Comparison of ENCODE assay signal across 2 cellular contexts in the genomic region with DNA sequence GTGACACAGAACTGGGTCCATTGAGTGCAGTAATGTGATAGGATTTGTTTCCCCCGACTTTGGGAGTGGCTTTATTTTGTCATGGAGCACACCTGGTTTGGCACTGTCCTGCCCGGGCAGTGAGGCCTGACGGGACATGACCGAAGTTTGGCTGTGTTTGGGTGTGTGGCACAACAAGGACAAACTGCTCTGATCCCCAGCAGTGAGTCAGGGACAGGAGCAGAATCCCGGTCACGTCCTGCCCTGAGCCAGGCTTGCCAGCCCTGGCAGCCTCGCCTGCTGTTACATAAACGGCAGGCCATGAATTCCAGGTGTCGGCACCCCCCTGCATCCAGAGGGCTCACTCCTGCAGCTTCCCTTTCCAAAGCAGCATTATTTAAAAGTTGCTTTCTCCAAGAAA.
TF ChIP-seq lines count a peak whose summit lies in the region.

No MANE protein-coding gene starts in this region.

TF ChIP-seq in WTC11, 78 proteins besides CTCF, POLR2A, EP300 and RAD21 (continues in another document):
- TF ChIP-seq ATF1 (CRISPR knock-in tag; IDR thresholded peaks at IDR 0.05) (no peak), ZNF425 (CRISPR knock-in tag; conservative IDR thresholded peaks at IDR 0.05) (no peak), FOXP1 (CRISPR knock-in tag; IDR thresholded peaks at IDR 0.05; ENCODE audit: borderline replicate concordance) (no peak), ZNF317 (CRISPR knock-in tag; IDR thresholded peaks at IDR 0.05; ENCODE audit: borderline replicate concordance, low read depth) (no peak), CREB1 (CRISPR knock-in tag; IDR thresholded peaks at IDR 0.05) (no peak), SOX15 (CRISPR knock-in tag; IDR thresholded peaks at IDR 0.05) (no peak), NFATC4 (CRISPR knock-in tag; IDR thresholded peaks at IDR 0.05) (no peak), PRRX2 (CRISPR knock-in tag; IDR thresholded peaks at IDR 0.05) (no peak), TEAD1 (CRISPR knock-in tag; IDR thresholded peaks at IDR 0.05) (no peak), ZNF416 (CRISPR knock-in tag; IDR thresholded peaks at IDR 0.05) (no peak), NR2C2 (CRISPR knock-in tag; IDR thresholded peaks at IDR 0.05) (no peak), ZNF396 (CRISPR knock-in tag; IDR thresholded peaks at IDR 0.05; ENCODE audit: borderline replicate concordance) (no peak), EMX1 (CRISPR knock-in tag; IDR thresholded peaks at IDR 0.05) (no peak), NFE2L1 (CRISPR knock-in tag; IDR thresholded peaks at IDR 0.05) (no peak)
- TF ChIP-seq, protein P1, sequence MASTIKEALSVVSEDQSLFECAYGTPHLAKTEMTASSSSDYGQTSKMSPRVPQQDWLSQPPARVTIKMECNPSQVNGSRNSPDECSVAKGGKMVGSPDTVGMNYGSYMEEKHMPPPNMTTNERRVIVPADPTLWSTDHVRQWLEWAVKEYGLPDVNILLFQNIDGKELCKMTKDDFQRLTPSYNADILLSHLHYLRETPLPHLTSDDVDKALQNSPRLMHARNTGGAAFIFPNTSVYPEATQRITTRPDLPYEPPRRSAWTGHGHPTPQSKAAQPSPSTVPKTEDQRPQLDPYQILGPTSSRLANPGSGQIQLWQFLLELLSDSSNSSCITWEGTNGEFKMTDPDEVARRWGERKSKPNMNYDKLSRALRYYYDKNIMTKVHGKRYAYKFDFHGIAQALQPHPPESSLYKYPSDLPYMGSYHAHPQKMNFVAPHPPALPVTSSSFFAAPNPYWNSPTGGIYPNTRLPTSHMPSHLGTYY (CRISPR knock-in tag; IDR thresholded peaks at IDR 0.05), result no peak
- TF ChIP-seq, protein P2, sequence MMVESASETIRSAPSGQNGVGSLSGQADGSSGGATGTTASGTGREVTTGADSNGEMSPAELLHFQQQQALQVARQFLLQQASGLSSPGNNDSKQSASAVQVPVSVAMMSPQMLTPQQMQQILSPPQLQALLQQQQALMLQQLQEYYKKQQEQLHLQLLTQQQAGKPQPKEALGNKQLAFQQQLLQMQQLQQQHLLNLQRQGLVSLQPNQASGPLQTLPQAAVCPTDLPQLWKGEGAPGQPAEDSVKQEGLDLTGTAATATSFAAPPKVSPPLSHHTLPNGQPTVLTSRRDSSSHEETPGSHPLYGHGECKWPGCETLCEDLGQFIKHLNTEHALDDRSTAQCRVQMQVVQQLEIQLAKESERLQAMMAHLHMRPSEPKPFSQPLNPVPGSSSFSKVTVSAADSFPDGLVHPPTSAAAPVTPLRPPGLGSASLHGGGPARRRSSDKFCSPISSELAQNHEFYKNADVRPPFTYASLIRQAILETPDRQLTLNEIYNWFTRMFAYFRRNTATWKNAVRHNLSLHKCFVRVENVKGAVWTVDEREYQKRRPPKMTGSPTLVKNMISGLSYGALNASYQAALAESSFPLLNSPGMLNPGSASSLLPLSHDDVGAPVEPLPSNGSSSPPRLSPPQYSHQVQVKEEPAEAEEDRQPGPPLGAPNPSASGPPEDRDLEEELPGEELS (CRISPR knock-in tag; IDR thresholded peaks at IDR 0.05), result no peak
- TF ChIP-seq, protein P3, sequence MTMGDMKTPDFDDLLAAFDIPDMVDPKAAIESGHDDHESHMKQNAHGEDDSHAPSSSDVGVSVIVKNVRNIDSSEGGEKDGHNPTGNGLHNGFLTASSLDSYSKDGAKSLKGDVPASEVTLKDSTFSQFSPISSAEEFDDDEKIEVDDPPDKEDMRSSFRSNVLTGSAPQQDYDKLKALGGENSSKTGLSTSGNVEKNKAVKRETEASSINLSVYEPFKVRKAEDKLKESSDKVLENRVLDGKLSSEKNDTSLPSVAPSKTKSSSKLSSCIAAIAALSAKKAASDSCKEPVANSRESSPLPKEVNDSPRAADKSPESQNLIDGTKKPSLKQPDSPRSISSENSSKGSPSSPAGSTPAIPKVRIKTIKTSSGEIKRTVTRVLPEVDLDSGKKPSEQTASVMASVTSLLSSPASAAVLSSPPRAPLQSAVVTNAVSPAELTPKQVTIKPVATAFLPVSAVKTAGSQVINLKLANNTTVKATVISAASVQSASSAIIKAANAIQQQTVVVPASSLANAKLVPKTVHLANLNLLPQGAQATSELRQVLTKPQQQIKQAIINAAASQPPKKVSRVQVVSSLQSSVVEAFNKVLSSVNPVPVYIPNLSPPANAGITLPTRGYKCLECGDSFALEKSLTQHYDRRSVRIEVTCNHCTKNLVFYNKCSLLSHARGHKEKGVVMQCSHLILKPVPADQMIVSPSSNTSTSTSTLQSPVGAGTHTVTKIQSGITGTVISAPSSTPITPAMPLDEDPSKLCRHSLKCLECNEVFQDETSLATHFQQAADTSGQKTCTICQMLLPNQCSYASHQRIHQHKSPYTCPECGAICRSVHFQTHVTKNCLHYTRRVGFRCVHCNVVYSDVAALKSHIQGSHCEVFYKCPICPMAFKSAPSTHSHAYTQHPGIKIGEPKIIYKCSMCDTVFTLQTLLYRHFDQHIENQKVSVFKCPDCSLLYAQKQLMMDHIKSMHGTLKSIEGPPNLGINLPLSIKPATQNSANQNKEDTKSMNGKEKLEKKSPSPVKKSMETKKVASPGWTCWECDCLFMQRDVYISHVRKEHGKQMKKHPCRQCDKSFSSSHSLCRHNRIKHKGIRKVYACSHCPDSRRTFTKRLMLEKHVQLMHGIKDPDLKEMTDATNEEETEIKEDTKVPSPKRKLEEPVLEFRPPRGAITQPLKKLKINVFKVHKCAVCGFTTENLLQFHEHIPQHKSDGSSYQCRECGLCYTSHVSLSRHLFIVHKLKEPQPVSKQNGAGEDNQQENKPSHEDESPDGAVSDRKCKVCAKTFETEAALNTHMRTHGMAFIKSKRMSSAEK (CRISPR knock-in tag; IDR thresholded peaks at IDR 0.05; ENCODE audit: borderline replicate concordance), result no peak

TF ChIP-seq in HepG2, 621 proteins besides CTCF, POLR2A, EP300 and RAD21:
- TF ChIP-seq GATAD1 (CRISPR knock-in tag; IDR thresholded peaks at IDR 0.05) (no peak), ZNF7 (CRISPR knock-in tag; IDR thresholded peaks at IDR 0.05) (peak; percentile 66), ZIK1 (CRISPR knock-in tag; IDR thresholded peaks at IDR 0.05; ENCODE audit: borderline replicate concordance, low read depth) (no peak), FOXP1 (IDR thresholded peaks at IDR 0.05) (no peak), FOXP1 (CRISPR knock-in tag; IDR thresholded peaks at IDR 0.05) (no peak), NBN (conservative IDR thresholded peaks at IDR 0.05) (no peak), ZNF768 (CRISPR knock-in tag; IDR thresholded peaks at IDR 0.05) (0 out of 2 replicates have a peak, but pooled peaks have one; percentile 34), ZNF790 (CRISPR knock-in tag; IDR thresholded peaks at IDR 0.05; ENCODE audit: borderline replicate concordance) (no peak), ZNF335 (CRISPR knock-in tag; IDR thresholded peaks at IDR 0.05) (no peak), SRSF1 (optimal IDR thresholded peaks at IDR 0.05; ENCODE audit: low read depth, low read length) (no peak), ZBTB38 (CRISPR knock-in tag; IDR thresholded peaks at IDR 0.05) (0 out of 2 replicates have a peak, but pooled peaks have one; percentile 27), HOXA3 (CRISPR knock-in tag; IDR thresholded peaks at IDR 0.05) (0 out of 2 replicates have a peak, but pooled peaks have one; percentile 1), MXD4 (CRISPR knock-in tag; IDR thresholded peaks at IDR 0.05) (no peak)
- TF ChIP-seq, protein P4, sequence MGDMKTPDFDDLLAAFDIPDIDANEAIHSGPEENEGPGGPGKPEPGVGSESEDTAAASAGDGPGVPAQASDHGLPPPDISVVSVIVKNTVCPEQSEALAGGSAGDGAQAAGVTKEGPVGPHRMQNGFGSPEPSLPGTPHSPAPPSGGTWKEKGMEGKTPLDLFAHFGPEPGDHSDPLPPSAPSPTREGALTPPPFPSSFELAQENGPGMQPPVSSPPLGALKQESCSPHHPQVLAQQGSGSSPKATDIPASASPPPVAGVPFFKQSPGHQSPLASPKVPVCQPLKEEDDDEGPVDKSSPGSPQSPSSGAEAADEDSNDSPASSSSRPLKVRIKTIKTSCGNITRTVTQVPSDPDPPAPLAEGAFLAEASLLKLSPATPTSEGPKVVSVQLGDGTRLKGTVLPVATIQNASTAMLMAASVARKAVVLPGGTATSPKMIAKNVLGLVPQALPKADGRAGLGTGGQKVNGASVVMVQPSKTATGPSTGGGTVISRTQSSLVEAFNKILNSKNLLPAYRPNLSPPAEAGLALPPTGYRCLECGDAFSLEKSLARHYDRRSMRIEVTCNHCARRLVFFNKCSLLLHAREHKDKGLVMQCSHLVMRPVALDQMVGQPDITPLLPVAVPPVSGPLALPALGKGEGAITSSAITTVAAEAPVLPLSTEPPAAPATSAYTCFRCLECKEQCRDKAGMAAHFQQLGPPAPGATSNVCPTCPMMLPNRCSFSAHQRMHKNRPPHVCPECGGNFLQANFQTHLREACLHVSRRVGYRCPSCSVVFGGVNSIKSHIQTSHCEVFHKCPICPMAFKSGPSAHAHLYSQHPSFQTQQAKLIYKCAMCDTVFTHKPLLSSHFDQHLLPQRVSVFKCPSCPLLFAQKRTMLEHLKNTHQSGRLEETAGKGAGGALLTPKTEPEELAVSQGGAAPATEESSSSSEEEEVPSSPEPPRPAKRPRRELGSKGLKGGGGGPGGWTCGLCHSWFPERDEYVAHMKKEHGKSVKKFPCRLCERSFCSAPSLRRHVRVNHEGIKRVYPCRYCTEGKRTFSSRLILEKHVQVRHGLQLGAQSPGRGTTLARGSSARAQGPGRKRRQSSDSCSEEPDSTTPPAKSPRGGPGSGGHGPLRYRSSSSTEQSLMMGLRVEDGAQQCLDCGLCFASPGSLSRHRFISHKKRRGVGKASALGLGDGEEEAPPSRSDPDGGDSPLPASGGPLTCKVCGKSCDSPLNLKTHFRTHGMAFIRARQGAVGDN (CRISPR knock-in tag; IDR thresholded peaks at IDR 0.05), result peak; percentile 30; the same call in 1 of the 2 replicates
